ENCODE assay signal across 17 cellular contexts in genomic region chr11:4167758-4168157, GRCh38.
DNase-seq lines count a peak whose midpoint lies in the region; ATAC-seq and TF ChIP-seq lines count a peak whose summit lies in the region.
"Had no signal": no experiment of that assay in that cellular context is flagged by ENCODE, and none has a peak within 500 bp of the region (broad histone marks: within the 10 kb centered on the region; RNA-seq: fewer than 3 reads in every experiment).

No MANE protein-coding gene starts in this region.

- POLR2A ChIA-PET in activated CD8-positive, alpha-beta T cell treated with anti-CD3 and anti-CD28 coated beads, Interleukin-2, amount 10 ng/mL, durations not matched to agents 7 days and 5 days (lab: Charles Lee), result interaction anchor here (0.6 kb wide), 1 partner anchor 1402 kb away, joined by 3 read pairs; no protein-coding TSS in a partner anchor
- POLR2A ChIA-PET in activated CD8-positive, alpha-beta T cell treated with anti-CD3 and anti-CD28 coated beads for 36 hours (lab: Charles Lee), result no interaction called here
- POLR2A ChIA-PET in Panc1 (lab: Charles Lee), result no interaction called here

- intact Hi-C loops in activated CD8-positive, alpha-beta T cell treated with anti-CD3 and anti-CD28 coated beads for 36 hours (cut with micrococcal nuclease), result no loop called here
- intact Hi-C loops in Panc1 (cut with micrococcal nuclease; ENCODE audit: unreplicated experiment), result no loop called here
- intact Hi-C loops in upper lobe of right lung (cut with DNase I), result no loop called here
- intact Hi-C loops in Right ventricle myocardium inferior (cut with DNase I), result no loop called here

- no peaks in the 10 kb centered on the region for H3K9me3 ChIP-seq in Panc1 (ENCODE audit: control insufficient read depth, insufficient read depth, low read depth, low read length)
- H3K9me3 ChIP-seq in mesenchymal stem cell (ENCODE audit: control insufficient read depth, low read length), result no peaks in the 10 kb centered on the region
- H3K9me3 ChIP-seq in upper lobe of right lung, result no peaks in the 10 kb centered on the region
- H3K9me3 ChIP-seq: BLaER1, Caco-2 had no signal

- no peak for ATAC-seq in activated CD8-positive, alpha-beta T cell treated with anti-CD3 and anti-CD28 coated beads, Interleukin-2, amount 10 ng/mL, durations not matched to agents 7 days and 5 days
- ATAC-seq in activated CD8-positive, alpha-beta T cell treated with anti-CD3 and anti-CD28 coated beads for 36 hours, result no peak
- ATAC-seq in Panc1 (peak; percentile 30; the same call in 1 of the 2 replicates), upper lobe of right lung (peak; percentile 48), GM21619 (IDR thresholded peaks at IDR 0.05; ENCODE audit: unreplicated experiment) (no peak), Right ventricle myocardium inferior (no peak)
- ATAC-seq: HCT116 had no signal

- H2AK5ac ChIP-seq in mesenchymal stem cell (ENCODE audit: low read length, severe bottlenecking), result no peak overlapping the region

- H3K27ac ChIP-seq in Panc1 (ENCODE audit: low read length) (no peak overlapping the region), mesenchymal stem cell (ENCODE audit: low read length, poor library complexity, severe bottlenecking) (no peak overlapping the region), upper lobe of right lung (no peak overlapping the region)
- H3K27ac ChIP-seq: BLaER1, GM23248, HL-60 had no signal

- H3K4me2 ChIP-seq in mesenchymal stem cell (ENCODE audit: low read length, poor library complexity, severe bottlenecking), result no peak overlapping the region
- H3K4me2 ChIP-seq: BLaER1 had no signal

- H3K18ac ChIP-seq in mesenchymal stem cell (ENCODE audit: low read depth in 1 of 2, low read length in 2 of 2), result no peak overlapping the region

- H3K4me1 ChIP-seq in Panc1 (ENCODE audit: control insufficient read depth, insufficient read depth, low read length), result no peaks in the 10 kb centered on the region
- H3K4me1 ChIP-seq in mesenchymal stem cell (ENCODE audit: control insufficient read depth, insufficient read depth, low read depth, low read length), result no peaks in the 10 kb centered on the region
- H3K4me1 ChIP-seq in upper lobe of right lung, result no peaks in the 10 kb centered on the region
- H3K4me1 ChIP-seq: BLaER1, Caco-2 had no signal

- no peak overlapping the region for H3K4ac ChIP-seq in mesenchymal stem cell (ENCODE audit: low read depth in 1 of 2, low read length in 2 of 2)

- no peak overlapping the region for H3K4me3 Mint-ChIP-seq in activated CD8-positive, alpha-beta T cell treated with anti-CD3 and anti-CD28 coated beads, Interleukin-2, amount 10 ng/mL, durations not matched to agents 7 days and 5 days
- H3K4me3 Mint-ChIP-seq in activated CD8-positive, alpha-beta T cell treated with anti-CD3 and anti-CD28 coated beads for 36 hours, result no peak overlapping the region
- H3K4me3 Mint-ChIP-seq: CD8-positive, alpha-beta memory T cell had no signal

- peaks cover 4% of the 10 kb centered on the region for H3K27me3 Mint-ChIP-seq in activated CD8-positive, alpha-beta T cell treated with anti-CD3 and anti-CD28 coated beads, Interleukin-2, amount 10 ng/mL, durations not matched to agents 7 days and 5 days (ENCODE audit: low read depth)
- no peaks in the 10 kb centered on the region for H3K27me3 Mint-ChIP-seq in activated CD8-positive, alpha-beta T cell treated with anti-CD3 and anti-CD28 coated beads for 36 hours
- H3K27me3 Mint-ChIP-seq: CD8-positive, alpha-beta memory T cell had no signal

- H3K14ac ChIP-seq in mesenchymal stem cell (ENCODE audit: low read length in 2 of 2), result no peak overlapping the region

- H3K4me1 Mint-ChIP-seq in activated CD8-positive, alpha-beta T cell treated with anti-CD3 and anti-CD28 coated beads, Interleukin-2, amount 10 ng/mL, durations not matched to agents 7 days and 5 days (ENCODE audit: low read depth), result no peaks in the 10 kb centered on the region
- H3K4me1 Mint-ChIP-seq in activated CD8-positive, alpha-beta T cell treated with anti-CD3 and anti-CD28 coated beads for 36 hours (ENCODE audit: low read depth), result no peaks in the 10 kb centered on the region
- H3K4me1 Mint-ChIP-seq: CD8-positive, alpha-beta memory T cell had no signal

- no peaks in the 10 kb centered on the region for H3K36me3 Mint-ChIP-seq in activated CD8-positive, alpha-beta T cell treated with anti-CD3 and anti-CD28 coated beads, Interleukin-2, amount 10 ng/mL, durations not matched to agents 7 days and 5 days (ENCODE audit: low read depth)
- H3K36me3 Mint-ChIP-seq in activated CD8-positive, alpha-beta T cell treated with anti-CD3 and anti-CD28 coated beads for 36 hours (ENCODE audit: low read depth), result no peaks in the 10 kb centered on the region

- no peak overlapping the region for H2AFZ ChIP-seq in mesenchymal stem cell (ENCODE audit: low read depth, low read length)
- H2AFZ ChIP-seq: GM23248 had no signal

- no peak overlapping the region for H3K4me3 ChIP-seq in Panc1 (ENCODE audit: low read depth in 2 of 2, low read length in 2 of 2)
- no peak overlapping the region for H3K4me3 ChIP-seq in mesenchymal stem cell (ENCODE audit: insufficient read depth in 1 of 2, low read depth in 1 of 2, low read length in 2 of 2)
- H3K4me3 ChIP-seq in upper lobe of right lung, result no peak overlapping the region
- H3K4me3 ChIP-seq: BLaER1, GM23248 had no signal

- H2BK120ac ChIP-seq in mesenchymal stem cell (ENCODE audit: low read depth, low read length), result no peak overlapping the region

- H3K36me3 ChIP-seq in Panc1 (ENCODE audit: control insufficient read depth, insufficient read depth, low read length), result no peaks in the 10 kb centered on the region
- H3K36me3 ChIP-seq in mesenchymal stem cell (ENCODE audit: control insufficient read depth in 1 of 2, insufficient read depth in 2 of 2, low read depth in 1 of 2, low read length in 2 of 2), result no peaks in the 10 kb centered on the region
- no peaks in the 10 kb centered on the region for H3K36me3 ChIP-seq in upper lobe of right lung
- H3K36me3 ChIP-seq: BLaER1 had no signal

- no peak overlapping the region for H2BK5ac ChIP-seq in mesenchymal stem cell (ENCODE audit: low read depth, low read length, poor library complexity, severe bottlenecking)

- BruUV-seq in Panc1 (replicated peaks; lab: Mats Ljungman, UMichigan), result no TSS peak

- no peak overlapping the region for H3K23ac ChIP-seq in mesenchymal stem cell (ENCODE audit: low read length in 2 of 2)

- H2BK15ac ChIP-seq in mesenchymal stem cell (ENCODE audit: low read depth, poor library complexity, severe bottlenecking), result no peak overlapping the region

- no peak overlapping the region for H2BK12ac ChIP-seq in mesenchymal stem cell (ENCODE audit: low read length in 2 of 2)

- H4K91ac ChIP-seq in mesenchymal stem cell (ENCODE audit: low read length), result peak overlapping the region; percentile 11

- TF ChIP-seq CTCF in activated CD8-positive, alpha-beta T cell treated with anti-CD3 and anti-CD28 coated beads for 36 hours (IDR thresholded peaks at IDR 0.05), result no peak
- TF ChIP-seq CTCF in Panc1 (IDR thresholded peaks at IDR 0.05) (no peak), upper lobe of right lung (IDR thresholded peaks at IDR 0.05) (no peak)

- H3K9ac ChIP-seq in mesenchymal stem cell (ENCODE audit: low read length), result no peak overlapping the region
- H3K9ac ChIP-seq: BLaER1, GM23248 had no signal

- CTCF ChIA-PET in activated CD8-positive, alpha-beta T cell treated with anti-CD3 and anti-CD28 coated beads, Interleukin-2, amount 10 ng/mL, durations not matched to agents 7 days and 5 days (lab: Charles Lee), result interaction anchor here (1.2 kb wide), 1 partner anchor 19 kb away, joined by 3 read pairs; no protein-coding TSS in a partner anchor
- CTCF ChIA-PET in activated CD8-positive, alpha-beta T cell treated with anti-CD3 and anti-CD28 coated beads for 36 hours (lab: Charles Lee), result interaction anchor here (0.9 kb wide), 1 partner anchor 20 kb away, joined by 3 read pairs; no protein-coding TSS in a partner anchor
- CTCF ChIA-PET in Panc1 (lab: Charles Lee), result no interaction called here

- WGBS in mesenchymal stem cell, result 77% methylated on average over 7 of the region's 7 CpGs

- H3K9me3 Mint-ChIP-seq in activated CD8-positive, alpha-beta T cell treated with anti-CD3 and anti-CD28 coated beads, Interleukin-2, amount 10 ng/mL, durations not matched to agents 7 days and 5 days (ENCODE audit: insufficient read depth), result no peaks in the 10 kb centered on the region
- no peaks in the 10 kb centered on the region for H3K9me3 Mint-ChIP-seq in activated CD8-positive, alpha-beta T cell treated with anti-CD3 and anti-CD28 coated beads for 36 hours
- H3K9me3 Mint-ChIP-seq: CD8-positive, alpha-beta memory T cell had no signal

- H4K8ac ChIP-seq in mesenchymal stem cell (ENCODE audit: low read length), result no peak overlapping the region

- no peaks in the 10 kb centered on the region for H3K27me3 ChIP-seq in Panc1 (ENCODE audit: control insufficient read depth, insufficient read depth, low read length)
- H3K27me3 ChIP-seq in mesenchymal stem cell (ENCODE audit: control insufficient read depth in 1 of 2, insufficient read depth in 1 of 2, low read length in 2 of 2), result no peaks in the 10 kb centered on the region
- no peaks in the 10 kb centered on the region for H3K27me3 ChIP-seq in upper lobe of right lung
- H3K27me3 ChIP-seq: BLaER1 had no signal

- no peaks in the 10 kb centered on the region for H3K79me1 ChIP-seq in mesenchymal stem cell (replicated peaks; ENCODE audit: low read length, poor library complexity, severe bottlenecking)

- in situ Hi-C loops in Panc1 (cut with HindIII; ENCODE audit: low pct_unique_long_range_greater_than_20kb, low sequenced_read_pairs), result no loop called here

- DNase-seq in activated CD8-positive, alpha-beta T cell treated with anti-CD3 and anti-CD28 coated beads, Interleukin-2, amount 10 ng/mL, durations not matched to agents 7 days and 5 days, result peak; percentile 14
- no peak for DNase-seq in activated CD8-positive, alpha-beta T cell treated with anti-CD3 and anti-CD28 coated beads for 36 hours
- DNase-seq in Panc1 (ENCODE audit: low read depth, low spot score) (no peak), mesenchymal stem cell (no peak), upper lobe of right lung (no peak), Right ventricle myocardium inferior (ENCODE audit: missing footprints) (no peak)
- DNase-seq: 8988T; AML-193; Caco-2; CD8-positive, alpha-beta memory T cell; DND-41; GDM1; GM23248 had no signal

- H3K27ac Mint-ChIP-seq in activated CD8-positive, alpha-beta T cell treated with anti-CD3 and anti-CD28 coated beads, Interleukin-2, amount 10 ng/mL, durations not matched to agents 7 days and 5 days, result no peak overlapping the region
- no peak overlapping the region for H3K27ac Mint-ChIP-seq in activated CD8-positive, alpha-beta T cell treated with anti-CD3 and anti-CD28 coated beads for 36 hours

Comparison
In these comparisons a context has a peak if more than half of its experiments do, and no peak if none do; other contexts are left out.
1. ATAC-seq: peak in Panc1 (single experiment) and upper lobe of right lung (single experiment); none in activated CD8-positive, alpha-beta T cell treated with anti-CD3 and anti-CD28 coated beads, Interleukin-2, amount 10 ng/mL, durations not matched to agents 7 days and 5 days (single experiment), activated CD8-positive, alpha-beta T cell treated with anti-CD3 and anti-CD28 coated beads for 36 hours (single experiment), GM21619 (single experiment) and Right ventricle myocardium inferior (single experiment).